Comparison of ENCODE assay signal across 8 cellular contexts in the genomic region with DNA sequence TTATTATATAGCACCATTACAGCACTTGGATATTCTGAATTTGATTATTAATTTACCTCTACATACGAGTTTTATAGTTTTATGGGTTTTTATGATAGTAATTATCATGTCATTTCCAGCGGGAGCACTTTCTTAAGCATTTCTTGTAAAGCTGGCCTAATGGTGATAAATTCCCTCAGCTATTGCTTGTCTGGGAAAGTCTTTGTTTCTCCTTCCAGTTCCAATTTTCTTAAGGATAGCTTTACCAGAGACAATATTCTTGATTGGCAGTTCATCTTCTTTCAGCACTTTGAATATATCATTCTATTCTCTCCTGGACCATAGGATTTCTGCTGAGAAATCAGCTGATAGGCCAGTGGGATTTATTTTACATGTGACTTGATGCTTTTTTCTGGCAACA.
"Had no signal": no experiment of that assay in that cellular context is flagged by ENCODE, and none has a peak within 500 bp of the region (broad histone marks: within the 10 kb centered on the region; RNA-seq: fewer than 3 reads in every experiment).

No MANE protein-coding gene starts in this region.

- FAIRE-seq: G401.6, GM12878, GM12891, GM12892, GM18507, GM19239 had no signal

- DNase-seq: GDM1, GF-D8 had no signal

- ATAC-seq: GM12878 had no signal

- H3K4me3 ChIP-seq: GM12878 had no signal
